ENCODE assay signal across 8 cellular contexts in the genomic region with DNA sequence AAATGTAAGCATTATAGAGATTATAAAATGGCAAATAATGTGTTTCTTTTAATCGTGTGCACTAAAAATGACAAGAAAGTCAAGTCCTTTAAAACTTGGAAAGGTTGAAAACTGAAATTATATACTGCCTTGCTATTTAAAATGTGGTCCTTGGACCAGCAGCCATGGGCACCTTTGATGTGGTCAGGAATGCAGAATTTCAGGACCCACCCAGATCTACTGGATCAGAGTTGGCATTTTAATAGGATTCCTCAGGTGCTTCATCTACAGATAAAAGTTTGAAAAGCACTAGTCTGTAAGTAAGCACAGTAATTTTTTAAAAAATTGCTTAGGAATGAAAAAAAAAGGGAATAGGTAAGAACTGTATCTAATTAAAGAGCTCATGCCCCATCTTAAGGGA.
"Had no signal": no experiment of that assay in that cellular context is flagged by ENCODE, and none has a peak within 500 bp of the region (broad histone marks: within the 10 kb centered on the region; RNA-seq: fewer than 3 reads in every experiment).

No MANE protein-coding gene starts in this region.

- H3K36me3 ChIP-seq: HAP-1 had no signal

- H3K9me3 ChIP-seq: HAP-1 had no signal

- H3K27ac Mint-ChIP-seq: GM23338, H9, HFFc6 had no signal

- H3K4me3 Mint-ChIP-seq: GM23338, H9, HFFc6 had no signal

- H3K4me3 ChIP-seq: GM23248, GM23338, HAP-1 had no signal

- DNase-seq: GM23248, GOT3, H7, H9, HCEC 1CT, HFFc6 had no signal

- H3K9me3 Mint-ChIP-seq: GM23338, H9, HFFc6 had no signal

- H3K4me1 ChIP-seq: HAP-1 had no signal
